ENCODE assay signal across 1 cellular context in the genomic region with DNA sequence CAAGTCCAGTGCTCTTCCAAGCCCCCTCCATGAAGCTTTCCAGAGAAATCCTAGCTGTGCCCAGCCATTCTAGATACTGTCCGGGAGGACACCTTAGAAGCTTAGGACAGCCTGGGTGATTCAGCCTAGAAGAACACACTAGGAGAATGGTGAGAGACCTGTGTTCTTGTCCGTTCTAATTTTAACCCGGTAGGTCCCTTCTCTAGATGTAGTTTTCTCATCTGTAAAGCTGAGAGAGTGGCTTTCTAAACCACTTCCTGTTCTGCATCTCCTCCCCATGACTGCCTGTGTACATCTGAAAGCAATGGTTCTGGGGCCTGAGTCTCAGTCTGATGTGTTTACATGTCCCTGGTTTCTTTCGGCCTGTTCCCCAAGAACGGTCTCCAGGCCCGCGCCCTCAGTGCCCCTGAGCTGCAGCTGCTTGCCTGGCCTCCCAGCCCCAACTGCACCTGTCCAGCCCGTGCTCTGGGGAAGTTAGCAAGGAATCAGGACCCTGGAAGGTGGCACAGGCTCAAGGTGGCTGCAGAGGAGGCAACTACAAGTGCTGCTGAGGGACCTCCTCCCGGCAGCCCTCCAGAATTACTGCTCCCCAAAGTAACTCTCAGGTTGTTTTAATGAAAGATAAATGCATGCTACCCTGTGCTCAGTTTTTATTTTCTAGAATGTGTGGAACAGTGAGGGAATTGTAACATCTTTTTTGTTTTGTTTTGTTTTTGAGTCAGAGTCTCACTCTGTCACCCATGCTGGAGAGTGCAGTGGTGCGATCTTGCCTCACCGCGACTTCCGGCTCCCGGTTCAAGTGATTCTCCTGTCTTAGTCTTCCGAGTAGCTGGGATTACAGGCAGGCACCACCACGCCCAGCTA.
TF ChIP-seq lines count a peak whose summit lies in the region.

No MANE protein-coding gene starts in this region.

TF ChIP-seq in GM12878, 131 proteins besides CTCF, POLR2A, EP300 and RAD21 (continued from another document):
- no peak for TF ChIP-seq NR2C2 (IDR thresholded peaks at IDR 0.05; ENCODE audit: borderline replicate concordance, control insufficient read depth, insufficient read length, low read depth)
- TF ChIP-seq, protein P1, sequence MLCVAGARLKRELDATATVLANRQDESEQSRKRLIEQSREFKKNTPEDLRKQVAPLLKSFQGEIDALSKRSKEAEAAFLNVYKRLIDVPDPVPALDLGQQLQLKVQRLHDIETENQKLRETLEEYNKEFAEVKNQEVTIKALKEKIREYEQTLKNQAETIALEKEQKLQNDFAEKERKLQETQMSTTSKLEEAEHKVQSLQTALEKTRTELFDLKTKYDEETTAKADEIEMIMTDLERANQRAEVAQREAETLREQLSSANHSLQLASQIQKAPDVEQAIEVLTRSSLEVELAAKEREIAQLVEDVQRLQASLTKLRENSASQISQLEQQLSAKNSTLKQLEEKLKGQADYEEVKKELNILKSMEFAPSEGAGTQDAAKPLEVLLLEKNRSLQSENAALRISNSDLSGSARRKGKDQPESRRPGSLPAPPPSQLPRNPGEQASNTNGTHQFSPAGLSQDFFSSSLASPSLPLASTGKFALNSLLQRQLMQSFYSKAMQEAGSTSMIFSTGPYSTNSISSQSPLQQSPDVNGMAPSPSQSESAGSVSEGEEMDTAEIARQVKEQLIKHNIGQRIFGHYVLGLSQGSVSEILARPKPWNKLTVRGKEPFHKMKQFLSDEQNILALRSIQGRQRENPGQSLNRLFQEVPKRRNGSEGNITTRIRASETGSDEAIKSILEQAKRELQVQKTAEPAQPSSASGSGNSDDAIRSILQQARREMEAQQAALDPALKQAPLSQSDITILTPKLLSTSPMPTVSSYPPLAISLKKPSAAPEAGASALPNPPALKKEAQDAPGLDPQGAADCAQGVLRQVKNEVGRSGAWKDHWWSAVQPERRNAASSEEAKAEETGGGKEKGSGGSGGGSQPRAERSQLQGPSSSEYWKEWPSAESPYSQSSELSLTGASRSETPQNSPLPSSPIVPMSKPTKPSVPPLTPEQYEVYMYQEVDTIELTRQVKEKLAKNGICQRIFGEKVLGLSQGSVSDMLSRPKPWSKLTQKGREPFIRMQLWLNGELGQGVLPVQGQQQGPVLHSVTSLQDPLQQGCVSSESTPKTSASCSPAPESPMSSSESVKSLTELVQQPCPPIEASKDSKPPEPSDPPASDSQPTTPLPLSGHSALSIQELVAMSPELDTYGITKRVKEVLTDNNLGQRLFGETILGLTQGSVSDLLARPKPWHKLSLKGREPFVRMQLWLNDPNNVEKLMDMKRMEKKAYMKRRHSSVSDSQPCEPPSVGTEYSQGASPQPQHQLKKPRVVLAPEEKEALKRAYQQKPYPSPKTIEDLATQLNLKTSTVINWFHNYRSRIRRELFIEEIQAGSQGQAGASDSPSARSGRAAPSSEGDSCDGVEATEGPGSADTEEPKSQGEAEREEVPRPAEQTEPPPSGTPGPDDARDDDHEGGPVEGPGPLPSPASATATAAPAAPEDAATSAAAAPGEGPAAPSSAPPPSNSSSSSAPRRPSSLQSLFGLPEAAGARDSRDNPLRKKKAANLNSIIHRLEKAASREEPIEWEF (IDR thresholded peaks at IDR 0.05; ENCODE audit: insufficient replicate concordance, low read depth, low read length), result no peak
- peak; percentile 68; the same call in 1 of the 2 replicates for TF ChIP-seq YY1 (IDR thresholded peaks at IDR 0.05; ENCODE audit: low read depth, low read length)
- peak; percentile 60 for TF ChIP-seq MLLT1 (IDR thresholded peaks at IDR 0.05)
- TF ChIP-seq PML (IDR thresholded peaks at IDR 0.05; ENCODE audit: low read length), result no peak
- peak; percentile 56; the same call in 1 of the 2 replicates for TF ChIP-seq CHD2 (IDR thresholded peaks at IDR 0.05; ENCODE audit: borderline replicate concordance, low read depth, low read length)
- TF ChIP-seq GABPA (IDR thresholded peaks at IDR 0.05; ENCODE audit: low read depth), result peak; percentile 68
- peak; percentile 85 for TF ChIP-seq NFIC (IDR thresholded peaks at IDR 0.05; ENCODE audit: low read depth, low read length)
- TF ChIP-seq KLF5 (IDR thresholded peaks at IDR 0.05; ENCODE audit: partially characterized antibody), result peak; percentile 76
- TF ChIP-seq HDAC2 (IDR thresholded peaks at IDR 0.05), result no peak
- TF ChIP-seq, protein P2, sequence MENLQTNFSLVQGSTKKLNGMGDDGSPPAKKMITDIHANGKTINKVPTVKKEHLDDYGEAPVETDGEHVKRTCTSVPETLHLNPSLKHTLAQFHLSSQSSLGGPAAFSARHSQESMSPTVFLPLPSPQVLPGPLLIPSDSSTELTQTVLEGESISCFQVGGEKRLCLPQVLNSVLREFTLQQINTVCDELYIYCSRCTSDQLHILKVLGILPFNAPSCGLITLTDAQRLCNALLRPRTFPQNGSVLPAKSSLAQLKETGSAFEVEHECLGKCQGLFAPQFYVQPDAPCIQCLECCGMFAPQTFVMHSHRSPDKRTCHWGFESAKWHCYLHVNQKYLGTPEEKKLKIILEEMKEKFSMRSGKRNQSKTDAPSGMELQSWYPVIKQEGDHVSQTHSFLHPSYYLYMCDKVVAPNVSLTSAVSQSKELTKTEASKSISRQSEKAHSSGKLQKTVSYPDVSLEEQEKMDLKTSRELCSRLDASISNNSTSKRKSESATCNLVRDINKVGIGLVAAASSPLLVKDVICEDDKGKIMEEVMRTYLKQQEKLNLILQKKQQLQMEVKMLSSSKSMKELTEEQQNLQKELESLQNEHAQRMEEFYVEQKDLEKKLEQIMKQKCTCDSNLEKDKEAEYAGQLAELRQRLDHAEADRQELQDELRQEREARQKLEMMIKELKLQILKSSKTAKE (IDR thresholded peaks at IDR 0.05; ENCODE audit: low read depth, poor library complexity, severe bottlenecking), result peak; percentile 76
- TF ChIP-seq TCF3 (IDR thresholded peaks at IDR 0.05; ENCODE audit: borderline replicate concordance, insufficient read depth, low read depth, low read length), result 0 out of 2 replicates have a peak, but pooled peaks have one; percentile 3
- TF ChIP-seq E4F1 (IDR thresholded peaks at IDR 0.05; ENCODE audit: borderline replicate concordance, partially characterized antibody), result no peak
- TF ChIP-seq LARP7 (IDR thresholded peaks at IDR 0.05), result 0 out of 2 replicates have a peak, but pooled peaks have one; percentile 35
- TF ChIP-seq, protein P3, sequence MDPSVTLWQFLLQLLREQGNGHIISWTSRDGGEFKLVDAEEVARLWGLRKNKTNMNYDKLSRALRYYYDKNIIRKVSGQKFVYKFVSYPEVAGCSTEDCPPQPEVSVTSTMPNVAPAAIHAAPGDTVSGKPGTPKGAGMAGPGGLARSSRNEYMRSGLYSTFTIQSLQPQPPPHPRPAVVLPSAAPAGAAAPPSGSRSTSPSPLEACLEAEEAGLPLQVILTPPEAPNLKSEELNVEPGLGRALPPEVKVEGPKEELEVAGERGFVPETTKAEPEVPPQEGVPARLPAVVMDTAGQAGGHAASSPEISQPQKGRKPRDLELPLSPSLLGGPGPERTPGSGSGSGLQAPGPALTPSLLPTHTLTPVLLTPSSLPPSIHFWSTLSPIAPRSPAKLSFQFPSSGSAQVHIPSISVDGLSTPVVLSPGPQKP (IDR thresholded peaks at IDR 0.05; ENCODE audit: low read depth, low read length), result no peak
- TF ChIP-seq, protein P4, sequence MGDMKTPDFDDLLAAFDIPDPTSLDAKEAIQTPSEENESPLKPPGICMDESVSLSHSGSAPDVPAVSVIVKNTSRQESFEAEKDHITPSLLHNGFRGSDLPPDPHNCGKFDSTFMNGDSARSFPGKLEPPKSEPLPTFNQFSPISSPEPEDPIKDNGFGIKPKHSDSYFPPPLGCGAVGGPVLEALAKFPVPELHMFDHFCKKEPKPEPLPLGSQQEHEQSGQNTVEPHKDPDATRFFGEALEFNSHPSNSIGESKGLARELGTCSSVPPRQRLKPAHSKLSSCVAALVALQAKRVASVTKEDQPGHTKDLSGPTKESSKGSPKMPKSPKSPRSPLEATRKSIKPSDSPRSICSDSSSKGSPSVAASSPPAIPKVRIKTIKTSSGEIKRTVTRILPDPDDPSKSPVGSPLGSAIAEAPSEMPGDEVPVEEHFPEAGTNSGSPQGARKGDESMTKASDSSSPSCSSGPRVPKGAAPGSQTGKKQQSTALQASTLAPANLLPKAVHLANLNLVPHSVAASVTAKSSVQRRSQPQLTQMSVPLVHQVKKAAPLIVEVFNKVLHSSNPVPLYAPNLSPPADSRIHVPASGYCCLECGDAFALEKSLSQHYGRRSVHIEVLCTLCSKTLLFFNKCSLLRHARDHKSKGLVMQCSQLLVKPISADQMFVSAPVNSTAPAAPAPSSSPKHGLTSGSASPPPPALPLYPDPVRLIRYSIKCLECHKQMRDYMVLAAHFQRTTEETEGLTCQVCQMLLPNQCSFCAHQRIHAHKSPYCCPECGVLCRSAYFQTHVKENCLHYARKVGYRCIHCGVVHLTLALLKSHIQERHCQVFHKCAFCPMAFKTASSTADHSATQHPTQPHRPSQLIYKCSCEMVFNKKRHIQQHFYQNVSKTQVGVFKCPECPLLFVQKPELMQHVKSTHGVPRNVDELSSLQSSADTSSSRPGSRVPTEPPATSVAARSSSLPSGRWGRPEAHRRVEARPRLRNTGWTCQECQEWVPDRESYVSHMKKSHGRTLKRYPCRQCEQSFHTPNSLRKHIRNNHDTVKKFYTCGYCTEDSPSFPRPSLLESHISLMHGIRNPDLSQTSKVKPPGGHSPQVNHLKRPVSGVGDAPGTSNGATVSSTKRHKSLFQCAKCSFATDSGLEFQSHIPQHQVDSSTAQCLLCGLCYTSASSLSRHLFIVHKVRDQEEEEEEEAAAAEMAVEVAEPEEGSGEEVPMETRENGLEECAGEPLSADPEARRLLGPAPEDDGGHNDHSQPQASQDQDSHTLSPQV (IDR thresholded peaks at IDR 0.05), result 0 out of 2 replicates have a peak, but pooled peaks have one; percentile 47
- peak; percentile 75 for TF ChIP-seq POLR2AphosphoS5 (IDR thresholded peaks at IDR 0.05; ENCODE audit: low read length)
- TF ChIP-seq RUNX3 (IDR thresholded peaks at IDR 0.05; ENCODE audit: low read length), result peak; percentile 95
- TF ChIP-seq CREM (IDR thresholded peaks at IDR 0.05; ENCODE audit: low read depth), result peak; percentile 77; the same call in 1 of the 2 replicates
- peak; percentile 39; the same call in 1 of the 2 replicates for TF ChIP-seq ZBED1 (IDR thresholded peaks at IDR 0.05; ENCODE audit: borderline replicate concordance)
- no peak for TF ChIP-seq ZNF622 (IDR thresholded peaks at IDR 0.05)
- peak; percentile 87 for TF ChIP-seq FOXK2 (IDR thresholded peaks at IDR 0.05)
- TF ChIP-seq TAF1 (IDR thresholded peaks at IDR 0.05; ENCODE audit: borderline replicate concordance, low read depth, low read length), result peak; percentile 71; the same call in 1 of the 2 replicates
